In the genomic region with DNA sequence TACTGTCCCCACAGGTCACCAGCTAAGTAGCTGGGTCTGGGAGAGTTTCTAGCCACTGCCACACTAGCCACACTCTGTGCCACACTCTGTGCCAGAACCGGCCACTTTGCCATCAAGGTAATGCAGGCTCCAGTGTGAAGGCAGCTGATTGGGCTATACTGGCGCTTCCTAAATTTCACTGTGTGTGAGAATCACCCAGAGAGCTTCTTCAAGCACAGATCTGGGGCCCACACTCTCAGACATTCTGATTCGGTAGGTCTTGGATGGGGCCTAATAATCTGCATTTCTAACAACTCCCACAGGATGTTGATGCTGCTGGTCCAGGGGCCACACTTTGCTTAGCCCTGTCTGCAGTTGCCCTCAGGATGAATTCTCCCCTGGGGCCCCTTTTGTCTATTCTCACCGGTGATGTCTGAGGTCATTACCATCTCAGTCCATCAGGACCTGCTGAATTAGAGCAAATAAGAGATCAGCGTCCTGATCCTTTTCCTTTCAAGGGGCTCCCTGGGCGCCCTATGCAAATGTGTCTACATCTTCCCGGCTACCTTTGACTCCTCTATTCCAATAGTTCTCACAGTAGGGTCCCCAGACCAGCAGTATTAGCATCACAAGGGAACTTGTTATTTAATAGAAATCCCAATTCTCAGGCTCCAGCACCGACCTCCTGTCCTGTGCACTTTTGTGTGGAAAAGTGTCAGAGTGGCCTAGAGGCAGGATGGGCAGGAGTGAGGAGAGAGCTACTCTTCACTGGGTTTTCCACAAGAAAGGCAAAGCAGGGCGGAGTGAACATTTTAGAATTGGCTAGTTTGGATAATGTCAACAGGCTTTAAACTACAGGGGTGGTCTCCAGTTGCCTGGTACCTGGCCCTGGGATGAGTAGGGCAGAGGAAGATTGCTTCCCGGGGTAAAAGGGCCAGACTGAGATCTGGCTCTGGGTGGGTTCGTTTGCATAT, we compare ENCODE assay signal across 1 cellular context.
TF ChIP-seq lines count a peak whose summit lies in the region.

No MANE protein-coding gene starts in this region.

TF ChIP-seq in K562, 482 proteins besides CTCF, POLR2A, EP300 and RAD21 (continued from another document):
- TF ChIP-seq, protein P1, sequence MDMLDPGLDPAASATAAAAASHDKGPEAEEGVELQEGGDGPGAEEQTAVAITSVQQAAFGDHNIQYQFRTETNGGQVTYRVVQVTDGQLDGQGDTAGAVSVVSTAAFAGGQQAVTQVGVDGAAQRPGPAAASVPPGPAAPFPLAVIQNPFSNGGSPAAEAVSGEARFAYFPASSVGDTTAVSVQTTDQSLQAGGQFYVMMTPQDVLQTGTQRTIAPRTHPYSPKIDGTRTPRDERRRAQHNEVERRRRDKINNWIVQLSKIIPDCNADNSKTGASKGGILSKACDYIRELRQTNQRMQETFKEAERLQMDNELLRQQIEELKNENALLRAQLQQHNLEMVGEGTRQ (CRISPR knock-in tag; IDR thresholded peaks at IDR 0.05) = 0 out of 2 replicates have a peak, but pooled peaks have one; percentile 9
- no peak for TF ChIP-seq MAX (CRISPR knock-in tag; IDR thresholded peaks at IDR 0.05)
- TF ChIP-seq, protein P2, sequence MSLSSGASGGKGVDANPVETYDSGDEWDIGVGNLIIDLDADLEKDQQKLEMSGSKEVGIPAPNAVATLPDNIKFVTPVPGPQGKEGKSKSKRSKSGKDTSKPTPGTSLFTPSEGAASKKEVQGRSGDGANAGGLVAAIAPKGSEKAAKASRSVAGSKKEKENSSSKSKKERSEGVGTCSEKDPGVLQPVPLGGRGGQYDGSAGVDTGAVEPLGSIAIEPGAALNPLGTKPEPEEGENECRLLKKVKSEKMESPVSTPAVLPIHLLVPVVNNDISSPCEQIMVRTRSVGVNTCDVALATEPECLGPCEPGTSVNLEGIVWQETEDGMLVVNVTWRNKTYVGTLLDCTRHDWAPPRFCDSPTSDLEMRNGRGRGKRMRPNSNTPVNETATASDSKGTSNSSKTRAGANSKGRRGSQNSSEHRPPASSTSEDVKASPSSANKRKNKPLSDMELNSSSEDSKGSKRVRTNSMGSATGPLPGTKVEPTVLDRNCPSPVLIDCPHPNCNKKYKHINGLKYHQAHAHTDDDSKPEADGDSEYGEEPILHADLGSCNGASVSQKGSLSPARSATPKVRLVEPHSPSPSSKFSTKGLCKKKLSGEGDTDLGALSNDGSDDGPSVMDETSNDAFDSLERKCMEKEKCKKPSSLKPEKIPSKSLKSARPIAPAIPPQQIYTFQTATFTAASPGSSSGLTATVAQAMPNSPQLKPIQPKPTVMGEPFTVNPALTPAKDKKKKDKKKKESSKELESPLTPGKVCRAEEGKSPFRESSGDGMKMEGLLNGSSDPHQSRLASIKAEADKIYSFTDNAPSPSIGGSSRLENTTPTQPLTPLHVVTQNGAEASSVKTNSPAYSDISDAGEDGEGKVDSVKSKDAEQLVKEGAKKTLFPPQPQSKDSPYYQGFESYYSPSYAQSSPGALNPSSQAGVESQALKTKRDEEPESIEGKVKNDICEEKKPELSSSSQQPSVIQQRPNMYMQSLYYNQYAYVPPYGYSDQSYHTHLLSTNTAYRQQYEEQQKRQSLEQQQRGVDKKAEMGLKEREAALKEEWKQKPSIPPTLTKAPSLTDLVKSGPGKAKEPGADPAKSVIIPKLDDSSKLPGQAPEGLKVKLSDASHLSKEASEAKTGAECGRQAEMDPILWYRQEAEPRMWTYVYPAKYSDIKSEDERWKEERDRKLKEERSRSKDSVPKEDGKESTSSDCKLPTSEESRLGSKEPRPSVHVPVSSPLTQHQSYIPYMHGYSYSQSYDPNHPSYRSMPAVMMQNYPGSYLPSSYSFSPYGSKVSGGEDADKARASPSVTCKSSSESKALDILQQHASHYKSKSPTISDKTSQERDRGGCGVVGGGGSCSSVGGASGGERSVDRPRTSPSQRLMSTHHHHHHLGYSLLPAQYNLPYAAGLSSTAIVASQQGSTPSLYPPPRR (CRISPR knock-in tag; IDR thresholded peaks at IDR 0.05; ENCODE audit: borderline replicate concordance) = no peak
- no peak for TF ChIP-seq BDP1 (IDR thresholded peaks at IDR 0.05; ENCODE audit: insufficient read depth, insufficient read length)
- TF ChIP-seq ERF (CRISPR knock-in tag; IDR thresholded peaks at IDR 0.05) = no peak
- TF ChIP-seq SMAD1 (IDR thresholded peaks at IDR 0.05; ENCODE audit: low read depth, low read length, partially characterized antibody) = no peak
- TF ChIP-seq TEAD1 (CRISPR knock-in tag; IDR thresholded peaks at IDR 0.05) = 0 out of 4 replicates have a peak, but pooled peaks of 1 of the 2 experiments have one; percentile 16
TF ChIP-seq in K562: peak in this region for 5.
